15 cellular contexts compared by ENCODE assay signal in the genomic region with DNA sequence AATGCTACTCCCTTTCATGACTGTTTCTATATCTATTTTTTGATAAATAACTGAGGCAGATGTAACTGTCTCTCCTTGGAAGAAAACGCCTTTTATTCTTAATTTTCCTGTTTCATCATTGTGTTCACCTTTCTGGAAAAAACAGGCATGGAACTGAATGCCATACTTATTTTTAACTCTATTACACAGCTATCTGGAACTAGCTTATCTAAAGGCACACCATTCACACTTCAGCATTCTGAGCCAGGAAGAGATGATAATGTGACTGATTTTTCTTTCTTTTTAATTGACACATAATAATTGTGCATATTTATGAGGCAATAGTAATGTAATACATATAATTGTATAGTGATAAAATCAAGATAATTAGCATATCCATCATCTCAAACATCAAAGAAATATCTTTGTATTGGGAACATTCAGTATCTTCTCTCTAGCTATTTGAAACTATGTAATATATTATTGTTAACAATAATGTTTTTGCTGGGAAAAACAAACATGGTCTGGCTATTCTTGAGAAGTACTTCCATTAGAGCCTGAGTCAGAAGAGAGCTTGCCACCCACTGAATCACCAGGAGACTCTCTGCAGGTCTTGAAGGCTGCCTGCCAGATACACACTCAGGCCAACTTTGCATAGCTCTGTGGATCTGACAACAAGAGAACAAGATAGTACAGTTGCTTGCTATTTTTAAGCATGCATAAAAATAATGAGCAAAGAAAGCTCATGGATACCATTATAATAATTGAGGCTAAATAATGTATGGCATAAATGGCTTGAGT.
DNase-seq lines count a peak whose midpoint lies in the region; ATAC-seq and TF ChIP-seq lines count a peak whose summit lies in the region.
"Had no signal": no experiment of that assay in that cellular context is flagged by ENCODE, and none has a peak within 500 bp of the region (broad histone marks: within the 10 kb centered on the region; RNA-seq: fewer than 3 reads in every experiment).

No MANE protein-coding gene starts in this region.

- H3K36me3 Mint-ChIP-seq in chondrocyte (ENCODE audit: low read depth): peaks cover 3% of the 10 kb centered on the region

- peaks cover 9% of the 10 kb centered on the region for H3K27me3 Mint-ChIP-seq in chondrocyte (ENCODE audit: low read depth)

- H3K4me1 Mint-ChIP-seq in chondrocyte (ENCODE audit: low read depth): peaks cover 16% of the 10 kb centered on the region

- TF ChIP-seq CTCF in chondrocyte (IDR thresholded peaks at IDR 0.05) (no peak), right atrium auricular region (IDR thresholded peaks at IDR 0.05) (no peak), A673 (conservative IDR thresholded peaks at IDR 0.05; ENCODE audit: low read depth, low read length) (no peak)

- H3K27ac ChIP-seq in right atrium auricular region (peak overlapping the region; percentile 31 to 78), A673 (ENCODE audit: low read depth, low read length, poor library complexity, severe bottlenecking) (no peak overlapping the region)
- H3K27ac ChIP-seq: SK-N-MC had no signal

- no peaks in the 10 kb centered on the region for H3K36me3 ChIP-seq in right atrium auricular region
- no peaks in the 10 kb centered on the region for H3K36me3 ChIP-seq in A673 (ENCODE audit: insufficient read depth, low read length, poor library complexity, severe bottlenecking)

- no peak for ATAC-seq in HG03469 (IDR thresholded peaks at IDR 0.05; ENCODE audit: unreplicated experiment)
- no peak for ATAC-seq in HG02763 (IDR thresholded peaks at IDR 0.05; ENCODE audit: unreplicated experiment)

- H3K9me3 Mint-ChIP-seq in chondrocyte (ENCODE audit: low read depth): peaks cover 10% of the 10 kb centered on the region

- H3K4me1 ChIP-seq in right atrium auricular region (peaks cover 0 to 23% of the 10 kb centered on the region in 2 donors), A673 (ENCODE audit: insufficient read depth, low read length, poor library complexity, severe bottlenecking) (no peaks in the 10 kb centered on the region)

- H3K9me3 ChIP-seq in right atrium auricular region: no peaks in the 10 kb centered on the region
- H3K9me3 ChIP-seq in A673 (ENCODE audit: low read depth, low read length, poor library complexity, severe bottlenecking): no peaks in the 10 kb centered on the region
- H3K9me3 ChIP-seq: Caco-2 had no signal

- no TSS peak for BruUV-seq in A673 (replicated peaks; lab: Mats Ljungman, UMichigan)

- POLR2A ChIA-PET in A673 (lab: Charles Lee; ENCODE audit: low non-redundant PET): no interaction called here

- H3K27me3 ChIP-seq in right atrium auricular region (no peaks in the 10 kb centered on the region), A673 (replicated peaks; ENCODE audit: insufficient read depth, low read depth, low read length, poor library complexity) (no peaks in the 10 kb centered on the region)

- H3K4me3 ChIP-seq in right atrium auricular region: no peak overlapping the region
- H3K4me3 ChIP-seq in A673 (ENCODE audit: low read depth, low read length, poor library complexity, severe bottlenecking): no peak overlapping the region
- H3K4me3 ChIP-seq: SK-N-MC had no signal

- peak overlapping the region; percentile 47 for H3K27ac Mint-ChIP-seq in chondrocyte (ENCODE audit: unreplicated experiment)

- CTCF ChIA-PET in A673 (lab: Charles Lee): no interaction called here

- intact Hi-C loops in A673 (cut with micrococcal nuclease; ENCODE audit: unreplicated experiment): no loop called here

- DNase-seq in A172 (ENCODE audit: low spot score): peak; percentile 2
- DNase-seq in NCI-H446 (lab: John Stamatoyannopoulos, UW): peak; percentile 53 to 80
- no peak for DNase-seq in chondrocyte (ENCODE audit: low spot score)
- DNase-seq in right atrium auricular region (ENCODE audit: low spot score): no peak
- DNase-seq in A673 (ENCODE audit: low spot score): no peak
- no peak for DNase-seq in iPS-NIHi11 (ENCODE audit: low spot score)
- DNase-seq: ACHN; activated CD8-positive, alpha-beta memory T cell treated with anti-CD3 and anti-CD28 coated beads for 24 hours; Caco-2; cerebellar nuclear complex; NCI-H2081 treated with DMSO at 0.1 percent for 48 hours; stimulated activated CD4-positive, alpha-beta T cell treated with anti-CD3 and anti-CD28 coated beads, Interleukin-15, amount 100 ng/mL, for 24 hours had no signal

- H3K4me3 Mint-ChIP-seq in chondrocyte (ENCODE audit: unreplicated experiment): no peak overlapping the region

Comparison
In these comparisons a context has a peak if more than half of its experiments do, and no peak if none do; other contexts are left out.
1. DNase-seq: peak in A172 (single experiment) and NCI-H446 (2 of 2); none in chondrocyte (single experiment), right atrium auricular region (single experiment), A673 (single experiment) and iPS-NIHi11 (single experiment).